Comparison of ENCODE assay signal across 2 cellular contexts in genomic region chr7:80876894-80877414, GRCh38.
TF ChIP-seq lines count a peak whose summit lies in the region.

No MANE protein-coding gene starts in this region.

TF ChIP-seq in SK-N-SH, 30 proteins besides CTCF, POLR2A, EP300 and RAD21 (continued from another document):
- TF ChIP-seq PBX3 (IDR thresholded peaks at IDR 0.05) (peak; percentile 98), FOSL2 (IDR thresholded peaks at IDR 0.05; ENCODE audit: borderline replicate concordance, low read depth) (peak; percentile 89), TEAD4 (IDR thresholded peaks at IDR 0.05; ENCODE audit: borderline replicate concordance, insufficient read depth) (peak; percentile 95), MEF2A (IDR thresholded peaks at IDR 0.05; ENCODE audit: borderline replicate concordance, low read depth) (peak; percentile 74; the same call in 1 of the 2 replicates), SMC3 (IDR thresholded peaks at IDR 0.05; ENCODE audit: low read depth, low read length) (no peak), NFIC (IDR thresholded peaks at IDR 0.05; ENCODE audit: borderline replicate concordance) (peak; percentile 85), RXRA (IDR thresholded peaks at IDR 0.05; ENCODE audit: borderline replicate concordance, low read depth) (peak; percentile 68; the same call in 1 of the 2 replicates), ZBTB33 (IDR thresholded peaks at IDR 0.05; ENCODE audit: borderline replicate concordance, low read depth) (peak; percentile 90), POLR2AphosphoS5 (IDR thresholded peaks at IDR 0.05; ENCODE audit: low read depth, low read length) (peak; percentile 91), RCOR1 (IDR thresholded peaks at IDR 0.05; ENCODE audit: low read length) (peak; percentile 55; the same call in 1 of the 2 replicates), SIN3A (IDR thresholded peaks at IDR 0.05; ENCODE audit: borderline replicate concordance, low read depth, low read length) (peak; percentile 95), FOXJ3 (CRISPR knock-in tag; IDR thresholded peaks at IDR 0.05) (no peak), USF2 (IDR thresholded peaks at IDR 0.05; ENCODE audit: borderline replicate concordance, low read depth, low read length) (no peak), USF1 (IDR thresholded peaks at IDR 0.05; ENCODE audit: borderline replicate concordance, low read depth) (no peak), FOXM1 (IDR thresholded peaks at IDR 0.05; ENCODE audit: low read depth) (peak; percentile 91), ELF1 (IDR thresholded peaks at IDR 0.05) (no peak), TCF12 (IDR thresholded peaks at IDR 0.05) (peak; percentile 98), GATA2 (CRISPR knock-in tag; IDR thresholded peaks at IDR 0.05) (peak; percentile 63), MXI1 (IDR thresholded peaks at IDR 0.05; ENCODE audit: low read depth, low read length) (peak; percentile 44; the same call in 1 of the 2 replicates)
- TF ChIP-seq, protein P1, sequence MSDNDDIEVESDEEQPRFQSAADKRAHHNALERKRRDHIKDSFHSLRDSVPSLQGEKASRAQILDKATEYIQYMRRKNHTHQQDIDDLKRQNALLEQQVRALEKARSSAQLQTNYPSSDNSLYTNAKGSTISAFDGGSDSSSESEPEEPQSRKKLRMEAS (IDR thresholded peaks at IDR 0.05; ENCODE audit: low read depth) = peak; percentile 75; the same call in 1 of the 2 replicates
TF ChIP-seq in SK-N-SH: peak in this region for 17.

TF ChIP-seq in HepG2, 621 proteins besides CTCF, POLR2A, EP300 and RAD21 (continued from another document):
- TF ChIP-seq TBX3 (IDR thresholded peaks at IDR 0.05; ENCODE audit: borderline replicate concordance) = no peak
- TF ChIP-seq IRF9 (CRISPR knock-in tag; IDR thresholded peaks at IDR 0.05; ENCODE audit: borderline replicate concordance) = no peak
- no peak for TF ChIP-seq ZNF607 (CRISPR knock-in tag; IDR thresholded peaks at IDR 0.05; ENCODE audit: borderline replicate concordance)
- TF ChIP-seq ZNF784 (CRISPR knock-in tag; IDR thresholded peaks at IDR 0.05; ENCODE audit: borderline replicate concordance) = no peak
- TF ChIP-seq RFX5 (IDR thresholded peaks at IDR 0.05; ENCODE audit: low read depth, low read length) = no peak
- TF ChIP-seq SOX5 (CRISPR knock-in tag; IDR thresholded peaks at IDR 0.05; ENCODE audit: borderline replicate concordance) = no peak
- no peak for TF ChIP-seq NPAS2 (CRISPR knock-in tag; IDR thresholded peaks at IDR 0.05; ENCODE audit: borderline replicate concordance)
- no peak for TF ChIP-seq IKZF1 (IDR thresholded peaks at IDR 0.05)
- TF ChIP-seq SRY (CRISPR knock-in tag; IDR thresholded peaks at IDR 0.05) = no peak
- TF ChIP-seq FIP1L1 (IDR thresholded peaks at IDR 0.05; ENCODE audit: borderline replicate concordance, insufficient read depth, low read depth, low read length) = no peak
